Comparison of ENCODE assay signal across 9 cellular contexts in the genomic region with DNA sequence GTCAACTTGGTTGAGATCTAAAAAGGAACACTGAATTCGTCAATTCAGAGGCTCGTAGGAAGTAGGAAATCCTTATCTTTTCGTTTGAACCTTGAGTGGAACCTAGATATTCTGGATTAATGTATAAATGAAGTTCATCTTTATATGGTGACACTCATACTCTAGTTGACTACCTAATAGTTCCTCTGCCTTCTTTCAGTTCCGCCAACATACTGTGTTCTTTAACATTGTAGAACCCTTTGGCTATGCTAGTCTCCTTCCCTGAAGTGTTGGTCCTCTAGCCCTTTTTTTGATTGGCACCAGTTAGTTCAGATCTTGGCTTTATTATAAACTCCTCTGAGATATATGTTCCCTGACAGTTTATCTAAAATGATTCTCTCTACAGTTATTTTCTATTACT. TPM values are rescaled to one million over a fixed set of nuclear protein-coding genes. Genes with fewer than 3 reads are reported as not detected.
DNase-seq lines count a peak whose midpoint lies in the region; ATAC-seq, FAIRE-seq and TF ChIP-seq lines count a peak whose summit lies in the region.
"Had no signal": no experiment of that assay in that cellular context is flagged by ENCODE, and none has a peak within 500 bp of the region (broad histone marks: within the 10 kb centered on the region; RNA-seq: fewer than 3 reads in every experiment).

No MANE protein-coding gene starts in this region.

- H3K4me1 ChIP-seq in SJCRH30 (no peaks in the 10 kb centered on the region; the same call in 1 of the 2 replicates), right cardiac atrium (ENCODE audit: control insufficient read depth, insufficient read depth, low read length) (no peaks in the 10 kb centered on the region), smooth muscle cell (ENCODE audit: low read depth) (peaks cover 23% of the 10 kb centered on the region)

- intact Hi-C loops in right cardiac atrium (cut with DNase I), result loop anchor here in 3 of 4 donors (5.0 to 10.0 kb wide), 3 partner anchors 100 to 433 kb away; partner anchors contain the start of genes CUL5 (in 2 of the 3) and ACAT1 (in 1 of the 3)

- H3K36me3 ChIP-seq in SJCRH30 (peaks cover 11% of the 10 kb centered on the region), smooth muscle cell (ENCODE audit: low read depth) (peaks cover 5% of the 10 kb centered on the region)

- H3K27ac ChIP-seq in SJCRH30, result no peak overlapping the region
- no peak overlapping the region for H3K27ac ChIP-seq in right cardiac atrium (ENCODE audit: low read length)
- H3K27ac ChIP-seq in smooth muscle cell (ENCODE audit: low read depth), result peak overlapping the region; percentile 78

- no peak for ATAC-seq in right cardiac atrium
- ATAC-seq in activated T-cell treated with anti-CD3 and anti-CD28 coated beads, Interleukin-2, amount 50 U/mL, for 72 hours (replicated peaks in 1 of 2), result no peak

- peak; percentile 53 for FAIRE-seq in GM19239 (lab: Jason Lieb, UNC)
- FAIRE-seq in RCC 7860 (lab: Jason Lieb, UNC), result no peak

- H3K4me3 Mint-ChIP-seq in activated T-cell treated with anti-CD3 and anti-CD28 coated beads, Interleukin-2, amount 50 U/mL, for 72 hours, result no peak overlapping the region
- H3K4me3 Mint-ChIP-seq: stimulated activated naive CD8-positive, alpha-beta T cell treated with anti-CD3 and anti-CD28 coated beads, Interleukin-15, amount 100 ng/mL, for 72 hours had no signal

- H3F3A ChIP-seq in smooth muscle cell (ENCODE audit: low read depth), result peaks cover 7% of the 10 kb centered on the region

- no peaks in the 10 kb centered on the region for H3K9me3 Mint-ChIP-seq in activated T-cell treated with anti-CD3 and anti-CD28 coated beads, Interleukin-2, amount 50 U/mL, for 72 hours
- H3K9me3 Mint-ChIP-seq: stimulated activated naive CD8-positive, alpha-beta T cell treated with anti-CD3 and anti-CD28 coated beads, Interleukin-15, amount 100 ng/mL, for 72 hours had no signal

- no peak overlapping the region for H2AFZ ChIP-seq in smooth muscle cell (ENCODE audit: low read depth)

- H3K27me3 ChIP-seq in SJCRH30, result no peaks in the 10 kb centered on the region
- no peaks in the 10 kb centered on the region for H3K27me3 ChIP-seq in right cardiac atrium (ENCODE audit: control insufficient read depth, insufficient read depth)
- H3K27me3 ChIP-seq in smooth muscle cell (ENCODE audit: low read depth), result no peaks in the 10 kb centered on the region

- H3K9ac ChIP-seq in smooth muscle cell (ENCODE audit: low read depth), result no peak overlapping the region

- H3K4me1 Mint-ChIP-seq in activated T-cell treated with anti-CD3 and anti-CD28 coated beads, Interleukin-2, amount 50 U/mL, for 72 hours (ENCODE audit: low read depth), result peaks cover 34% of the 10 kb centered on the region

- no peak for TF ChIP-seq CTCF in smooth muscle cell (IDR thresholded peaks at IDR 0.05; ENCODE audit: borderline replicate concordance, insufficient read depth, poor library complexity, severe bottlenecking)

- no peaks in the 10 kb centered on the region for H3K27me3 Mint-ChIP-seq in activated T-cell treated with anti-CD3 and anti-CD28 coated beads, Interleukin-2, amount 50 U/mL, for 72 hours (ENCODE audit: low read depth)
- H3K27me3 Mint-ChIP-seq: stimulated activated naive CD8-positive, alpha-beta T cell treated with anti-CD3 and anti-CD28 coated beads, Interleukin-15, amount 100 ng/mL, for 72 hours had no signal

- 48% methylated on average over 4 of the region's 4 CpGs for WGBS in right cardiac atrium
- WGBS in smooth muscle cell (ENCODE audit: low lambda C conversion rate), result 78% methylated on average over 4 of the region's 4 CpGs

- DNase-seq in GM19239 (ENCODE audit: insufficient read length, low spot score) (no peak), SJCRH30 (no peak), right cardiac atrium (no peak), smooth muscle cell (lab: John Stamatoyannopoulos, UW; ENCODE audit: unreplicated experiment) (no peak), RCC 7860 (ENCODE audit: low spot score) (no peak), mesenteric fat pad (ENCODE audit: low spot score) (no peak), cerebellar nuclear complex (lab: John Stamatoyannopoulos, UW) (no peak)
- no peak for DNase-seq in activated T-cell treated with anti-CD3 and anti-CD28 coated beads, Interleukin-2, amount 50 U/mL, for 72 hours

- H3K4me2 ChIP-seq in smooth muscle cell, result peak overlapping the region; percentile 92

- H3K9me3 ChIP-seq in SJCRH30 (replicated peaks), result no peaks in the 10 kb centered on the region
- H3K9me3 ChIP-seq in right cardiac atrium (ENCODE audit: control insufficient read depth, low read length), result no peaks in the 10 kb centered on the region
- H3K9me3 ChIP-seq in smooth muscle cell (replicated peaks; ENCODE audit: low read depth), result no peaks in the 10 kb centered on the region

- peaks cover 8% of the 10 kb centered on the region for H4K20me1 ChIP-seq in smooth muscle cell (ENCODE audit: low read depth)

- H3K27ac Mint-ChIP-seq in activated T-cell treated with anti-CD3 and anti-CD28 coated beads, Interleukin-2, amount 50 U/mL, for 72 hours, result no peak overlapping the region
- H3K27ac Mint-ChIP-seq: stimulated activated naive CD8-positive, alpha-beta T cell treated with anti-CD3 and anti-CD28 coated beads, Interleukin-15, amount 100 ng/mL, for 72 hours had no signal

- H3K36me3 Mint-ChIP-seq in activated T-cell treated with anti-CD3 and anti-CD28 coated beads, Interleukin-2, amount 50 U/mL, for 72 hours (ENCODE audit: insufficient read depth in 2 of 2), result peaks cover 6 to 19% of the 10 kb centered on the region in 2 donors

- H3K4me3 ChIP-seq in SJCRH30 (peak overlapping the region; percentile 71), right cardiac atrium (ENCODE audit: low read length) (peak overlapping the region; percentile 71), smooth muscle cell (peak overlapping the region; percentile 78)

- H3K79me2 ChIP-seq in smooth muscle cell (ENCODE audit: low read depth), result peaks cover 53% of the 10 kb centered on the region

RNA-seq across cellular contexts. Expression of gene ATM, which starts 1.5 kb away (rescaled TPM):
- total RNA-seq in SJCRH30 (2014; rRNA removed; shearing (Covaris generic)), result 29.9 and 37.0 TPM in 2 replicates
- total RNA-seq in right cardiac atrium (10 to 100 TPM; 39.7 to 46.5 (median 45.3) TPM), smooth muscle cell (56.4 and 64.6 TPM in 2 replicates), mesenteric fat pad (54.5 TPM)
- polyA plus RNA-seq in right cardiac atrium (18.4 TPM), smooth muscle cell (7.6 and 17.5 TPM in 2 replicates)
- 10 to 100 TPM; 45.7 to 55.0 TPM for total RNA-seq in activated T-cell treated with anti-CD3 and anti-CD28 coated beads, Interleukin-2, amount 50 U/mL, for 72 hours

RNA-seq across cellular contexts. Expression of gene NPAT, which starts 1.9 kb away (rescaled TPM):
- total RNA-seq in SJCRH30 (2014; rRNA removed; shearing (Covaris generic)), result 22.9 and 29.6 TPM in 2 replicates
- total RNA-seq in right cardiac atrium, result 10 to 100 TPM in 2 of 4 donors, 1 to 10 TPM in 2; 9.6 to 10.3 (median 10.0) TPM
- 2.8 TPM for polyA plus RNA-seq in right cardiac atrium
- 21.5 and 26.7 TPM in 2 replicates for total RNA-seq in smooth muscle cell
- 6.2 and 8.6 TPM in 2 replicates for polyA plus RNA-seq in smooth muscle cell
- 12.1 TPM for total RNA-seq in mesenteric fat pad
- total RNA-seq in activated T-cell treated with anti-CD3 and anti-CD28 coated beads, Interleukin-2, amount 50 U/mL, for 72 hours, result 10 to 100 TPM; 22.8 to 24.8 TPM
